Comparison of ENCODE assay signal across 11 cellular contexts in genomic region chr9:114224247-114224610, GRCh38.
DNase-seq lines count a peak whose midpoint lies in the region; ATAC-seq, FAIRE-seq and TF ChIP-seq lines count a peak whose summit lies in the region.
"Had no signal": no experiment of that assay in that cellular context is flagged by ENCODE, and none has a peak within 500 bp of the region (broad histone marks: within the 10 kb centered on the region; RNA-seq: fewer than 3 reads in every experiment).

No MANE protein-coding gene starts in this region.

- DNase-seq in left ventricle myocardium inferior = no peak
- no peak for DNase-seq in right atrium auricular region (ENCODE audit: low spot score)
- no peak for DNase-seq in SK-N-SH
- peak; percentile 49 for DNase-seq in fibroblast of the aortic adventitia (ENCODE audit: low read depth)
- DNase-seq in urothelium cell line (ENCODE audit: low spot score) = peak; percentile 49
- DNase-seq in aorta = no peak
- no peak for DNase-seq in GOT3 (lab: John Stamatoyannopoulos, UW)
- DNase-seq: activated CD4-positive, alpha-beta T cell treated with anti-CD3 and anti-CD28 coated beads, Interleukin-2, amount 50 U/mL, for 4 hours; esophagus squamous epithelium; RPMI8226 had no signal

- no peak for TF ChIP-seq RAD21 in SK-N-SH (IDR thresholded peaks at IDR 0.05; ENCODE audit: low read length)

- CTCF ChIA-PET in SK-N-SH (lab: Yijun Ruan, JAX) = interaction anchor here (1.5 kb wide), 1 partner anchor 15 kb away, joined by 4 read pairs; no protein-coding TSS in a partner anchor

- intact Hi-C loops in left ventricle myocardium inferior (cut with micrococcal nuclease) = loop anchor here (10.0 kb wide), 1 partner anchor 69 kb away; the partner anchor contains the start of gene COL27A1
- intact Hi-C loops in aorta (cut with DNase I) = no loop called here

- WGBS in SK-N-SH (ENCODE audit: low lambda C conversion rate) = 23% methylated on average over 3 of the region's 3 CpGs
- WGBS in aorta, 2 donors = 20 to 24% methylated on average over 3 of the region's 3 CpGs

- H3K27ac ChIP-seq in left ventricle myocardium inferior (replicated peaks) (peak overlapping the region; percentile 42), right atrium auricular region (peak overlapping the region in 1 of 2 donors; percentile 22), SK-N-SH (ENCODE audit: low read depth in 2 of 2, low read length in 1 of 2) (peak overlapping the region in 1 of 2 experiments; percentile 89; a peak in 2 of 4 replicates), aorta (ENCODE audit: low read depth in 1 of 2, low read length in 2 of 2) (no peak overlapping the region)
- H3K27ac ChIP-seq: esophagus squamous epithelium had no signal

- H3K9me3 ChIP-seq in left ventricle myocardium inferior (replicated peaks) (no peaks in the 10 kb centered on the region), right atrium auricular region (no peaks in the 10 kb centered on the region), SK-N-SH (no peaks in the 10 kb centered on the region), aorta (ENCODE audit: control insufficient read depth, low read length) (no peaks in the 10 kb centered on the region)
- H3K9me3 ChIP-seq: esophagus squamous epithelium had no signal

- FAIRE-seq in urothelium cell line (lab: Jason Lieb, UNC) = no peak

- H3K79me2 ChIP-seq in SK-N-SH (ENCODE audit: insufficient read depth) = no peaks in the 10 kb centered on the region

- H3K4me2 ChIP-seq in SK-N-SH = peak overlapping the region; percentile 67; the same call in 1 of the 2 replicates

- H3K4me1 ChIP-seq in left ventricle myocardium inferior = peaks cover 30% of the 10 kb centered on the region
- peaks cover 0 to 15% of the 10 kb centered on the region in 2 donors for H3K4me1 ChIP-seq in right atrium auricular region
- H3K4me1 ChIP-seq in SK-N-SH (ENCODE audit: control insufficient read depth in 1 of 2, insufficient read depth in 2 of 2, low read depth in 1 of 2, low read length in 1 of 2) = peaks cover 24 to 25% of the 10 kb centered on the region in 2 experiments; a peak in 3 of 4 replicates
- no peaks in the 10 kb centered on the region for H3K4me1 ChIP-seq in aorta (ENCODE audit: control insufficient read depth in 1 of 2, insufficient read depth in 2 of 2, low read length in 2 of 2)

- peaks cover 36% of the 10 kb centered on the region for H3F3A ChIP-seq in SK-N-SH (replicated peaks; ENCODE audit: insufficient read depth)

- H4K20me1 ChIP-seq in SK-N-SH (ENCODE audit: insufficient read depth) = no peaks in the 10 kb centered on the region

- no peak overlapping the region for H3K4me3 ChIP-seq in left ventricle myocardium inferior
- no peak overlapping the region for H3K4me3 ChIP-seq in right atrium auricular region
- H3K4me3 ChIP-seq in SK-N-SH (ENCODE audit: low read depth in 2 of 2, low read length in 1 of 2) = no peak overlapping the region
- H3K4me3 ChIP-seq in fibroblast of the aortic adventitia (ENCODE audit: low read depth, low read length) = no peak overlapping the region
- no peak overlapping the region for H3K4me3 ChIP-seq in aorta (ENCODE audit: low read length in 2 of 2)
- H3K4me3 ChIP-seq: esophagus squamous epithelium had no signal

- H2AFZ ChIP-seq in SK-N-SH (ENCODE audit: low read depth) = no peak overlapping the region

- ATAC-seq in aorta (ENCODE audit: low FRiP score) (no peak), HG03460 (IDR thresholded peaks at IDR 0.05; ENCODE audit: unreplicated experiment) (no peak)

- H3K9ac ChIP-seq in SK-N-SH = peak overlapping the region; percentile 14; the same call in 1 of the 2 replicates

- POLR2A ChIA-PET in SK-N-SH (lab: Yijun Ruan, JAX) = no interaction called here

- H3K27me3 ChIP-seq in left ventricle myocardium inferior (ENCODE audit: low read depth) (no peaks in the 10 kb centered on the region), right atrium auricular region (no peaks in the 10 kb centered on the region), SK-N-SH (ENCODE audit: insufficient read depth) (no peaks in the 10 kb centered on the region), aorta (ENCODE audit: control insufficient read depth in 1 of 2, insufficient read depth in 2 of 2, low read length in 1 of 2) (no peaks in the 10 kb centered on the region)
- H3K27me3 ChIP-seq: esophagus squamous epithelium had no signal

- no peaks in the 10 kb centered on the region for H3K9me2 ChIP-seq in SK-N-SH

- TF ChIP-seq CTCF in left ventricle myocardium inferior (IDR thresholded peaks at IDR 0.05; ENCODE audit: borderline replicate concordance) (no peak), right atrium auricular region (IDR thresholded peaks at IDR 0.05) (no peak), SK-N-SH (IDR thresholded peaks at IDR 0.05) (no peak), fibroblast of the aortic adventitia (IDR thresholded peaks at IDR 0.05; ENCODE audit: insufficient read depth, low read length) (no peak)

- H3K36me3 ChIP-seq in left ventricle myocardium inferior (no peaks in the 10 kb centered on the region), right atrium auricular region (no peaks in the 10 kb centered on the region), SK-N-SH (replicated peaks in 1 of 2; ENCODE audit: control insufficient read depth in 1 of 2, insufficient read depth in 2 of 2, low read length in 1 of 2) (no peaks in the 10 kb centered on the region), aorta (ENCODE audit: control insufficient read depth in 1 of 2, insufficient read depth in 2 of 2, low read length in 1 of 2) (no peaks in the 10 kb centered on the region)

- no peak for TF ChIP-seq EP300 in SK-N-SH (IDR thresholded peaks at IDR 0.05; ENCODE audit: borderline replicate concordance in 1 of 2, low read depth in 1 of 2, low read length in 1 of 2)

TF ChIP-seq in SK-N-SH, 30 proteins besides CTCF, POLR2A, EP300 and RAD21 (continues in another document):
- no peak for TF ChIP-seq RCOR1 (IDR thresholded peaks at IDR 0.05; ENCODE audit: low read length)
- no peak for TF ChIP-seq FOXM1 (IDR thresholded peaks at IDR 0.05; ENCODE audit: low read depth)
- TF ChIP-seq NRF1 (IDR thresholded peaks at IDR 0.05; ENCODE audit: low read depth, low read length) = no peak
- peak; percentile 47; the same call in 1 of the 2 replicates for TF ChIP-seq MAX (IDR thresholded peaks at IDR 0.05; ENCODE audit: low read depth)
- TF ChIP-seq SIN3A (IDR thresholded peaks at IDR 0.05; ENCODE audit: borderline replicate concordance, low read depth, low read length) = peak; percentile 53; the same call in 1 of the 2 replicates
- no peak for TF ChIP-seq YY1 (IDR thresholded peaks at IDR 0.05; ENCODE audit: low read depth)
- TF ChIP-seq GATA2 (CRISPR knock-in tag; IDR thresholded peaks at IDR 0.05) = no peak
- TF ChIP-seq MXI1 (IDR thresholded peaks at IDR 0.05; ENCODE audit: low read depth, low read length) = no peak
- TF ChIP-seq EZH2phosphoT487 (IDR thresholded peaks at IDR 0.05; ENCODE audit: borderline replicate concordance, low read depth) = no peak
- no peak for TF ChIP-seq FOXJ3 (CRISPR knock-in tag; IDR thresholded peaks at IDR 0.05)
- peak; percentile 70 for TF ChIP-seq PBX3 (IDR thresholded peaks at IDR 0.05)
- no peak for TF ChIP-seq RXRA (IDR thresholded peaks at IDR 0.05; ENCODE audit: borderline replicate concordance, low read depth)
- no peak for TF ChIP-seq IRF3 (IDR thresholded peaks at IDR 0.05; ENCODE audit: low read depth, low read length)
- no peak for TF ChIP-seq SMC3 (IDR thresholded peaks at IDR 0.05; ENCODE audit: low read depth, low read length)
- TF ChIP-seq TCF12 (IDR thresholded peaks at IDR 0.05) = no peak
- no peak for TF ChIP-seq ZBTB33 (IDR thresholded peaks at IDR 0.05; ENCODE audit: borderline replicate concordance, low read depth)

Comparison
In these comparisons a context has a peak if more than half of its experiments do, and no peak if none do; other contexts are left out.
1. DNase-seq: peak in fibroblast of the aortic adventitia (single experiment) and urothelium cell line (single experiment); none in left ventricle myocardium inferior (single experiment), right atrium auricular region (single experiment), SK-N-SH (single experiment), aorta (0 of 2) and GOT3 (single experiment).